8 cellular contexts compared by ENCODE assay signal in genomic region chr6:13605634-13606033, GRCh38.
"Had no signal": no experiment of that assay in that cellular context is flagged by ENCODE, and none has a peak within 500 bp of the region (broad histone marks: within the 10 kb centered on the region; RNA-seq: fewer than 3 reads in every experiment).

No MANE protein-coding gene starts in this region.

- DNase-seq: GM23248, GOT3, H7, HFFc6 had no signal

- H3K4me1 ChIP-seq: HAP-1 had no signal

- H3K27me3 Mint-ChIP-seq: IgD-negative memory B cell had no signal

- H3K9ac ChIP-seq: GM23248 had no signal

- ATAC-seq: HCT116 had no signal

- H3K27ac Mint-ChIP-seq: HFFc6, IgD-negative memory B cell had no signal

- H3K9me3 Mint-ChIP-seq: HFFc6, IgD-negative memory B cell had no signal

- H3K9me3 ChIP-seq: HAP-1 had no signal

- H3K36me3 ChIP-seq: HAP-1 had no signal

- FAIRE-seq: HTR-8/SVneo had no signal

- H3K27ac ChIP-seq: GM23248 had no signal

- H3K4me3 Mint-ChIP-seq: HFFc6, IgD-negative memory B cell had no signal

- H3K4me3 ChIP-seq: GM23248, HAP-1 had no signal

- H3K4me1 Mint-ChIP-seq: IgD-negative memory B cell had no signal

- H2AFZ ChIP-seq: GM23248 had no signal
